In the genomic region with DNA sequence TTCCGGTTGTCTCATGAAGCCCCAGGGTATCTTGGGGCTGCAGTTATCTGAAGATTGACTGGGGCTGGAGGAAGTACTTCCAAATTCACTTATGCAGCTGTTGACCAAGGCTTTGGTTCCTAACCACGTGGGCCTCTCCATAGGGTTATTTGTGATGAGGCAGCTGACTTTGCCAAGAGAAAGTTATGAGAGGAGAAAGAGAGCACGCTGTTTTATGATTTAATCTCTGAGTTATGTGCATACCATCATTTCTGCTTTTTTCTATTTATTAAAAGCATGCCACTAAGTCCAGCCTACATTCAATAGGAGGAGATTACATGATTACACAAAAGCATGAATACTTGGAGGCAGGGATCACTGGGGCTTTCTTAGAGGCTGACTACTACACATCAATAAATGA, we compare ENCODE assay signal across 20 cellular contexts.
DNase-seq lines count a peak whose midpoint lies in the region; ATAC-seq and TF ChIP-seq lines count a peak whose summit lies in the region.
"Had no signal": no experiment of that assay in that cellular context is flagged by ENCODE, and none has a peak within 500 bp of the region (broad histone marks: within the 10 kb centered on the region; RNA-seq: fewer than 3 reads in every experiment).

No MANE protein-coding gene starts in this region.

- ATAC-seq in HG02588 (IDR thresholded peaks at IDR 0.05; ENCODE audit: unreplicated experiment), result no peak
- ATAC-seq in CD8-positive, alpha-beta T cell, result no peak
- ATAC-seq: activated naive CD4-positive, alpha-beta T cell treated with anti-CD3 and anti-CD28 coated beads, Interleukin-2, amount 50 U/mL, for 72 hours had no signal

- H3K27me3 Mint-ChIP-seq in mesothelial cell of epicardium (ENCODE audit: low read depth), result no peaks in the 10 kb centered on the region
- H3K27me3 Mint-ChIP-seq in CD8-positive, alpha-beta T cell (ENCODE audit: low read depth), result no peaks in the 10 kb centered on the region

- intact Hi-C loops in CD8-positive, alpha-beta T cell (cut with DNase I, micrococcal nuclease), result no loop called here

- H3K9me3 Mint-ChIP-seq in mesothelial cell of epicardium, result peaks cover 6% of the 10 kb centered on the region
- no peaks in the 10 kb centered on the region for H3K9me3 Mint-ChIP-seq in CD8-positive, alpha-beta T cell
- H3K9me3 Mint-ChIP-seq: activated naive CD4-positive, alpha-beta T cell treated with anti-CD3 and anti-CD28 coated beads, Interleukin-2, amount 50 U/mL, for 72 hours; CD8-positive, alpha-beta memory T cell had no signal

- H3K9me3 ChIP-seq in CD8-positive, alpha-beta T cell (ENCODE audit: low read length), result no peaks in the 10 kb centered on the region
- H3K9me3 ChIP-seq: tibial artery had no signal

- H3K4me3 Mint-ChIP-seq in mesothelial cell of epicardium, result no peak overlapping the region
- H3K4me3 Mint-ChIP-seq in CD8-positive, alpha-beta T cell, result no peak overlapping the region
- H3K4me3 Mint-ChIP-seq: CD8-positive, alpha-beta memory T cell; nephron progenitor cell had no signal

- no peaks in the 10 kb centered on the region for H3K36me3 ChIP-seq in BJ (ENCODE audit: control insufficient read depth, insufficient read depth, low read length)
- H3K36me3 ChIP-seq in CD8-positive, alpha-beta T cell (ENCODE audit: insufficient read depth, low read length), result no peaks in the 10 kb centered on the region
- H3K36me3 ChIP-seq: tibial artery had no signal

- POLR2A ChIA-PET in BJ (lab: Charles Lee), result no interaction called here
- POLR2A ChIA-PET in CD8-positive, alpha-beta T cell (lab: Charles Lee), result no interaction called here

- CTCF ChIA-PET in BJ (lab: Yijun Ruan, JAX), result interaction anchor here (0.5 to 2.1 kb wide), 4 partner anchors 10 to 358 kb away, joined by 3 to 8 read pairs (median 6); no protein-coding TSS in a partner anchor
- CTCF ChIA-PET in CD8-positive, alpha-beta T cell (lab: Charles Lee), result no interaction called here

- H3K36me3 Mint-ChIP-seq in mesothelial cell of epicardium, result no peaks in the 10 kb centered on the region
- no peaks in the 10 kb centered on the region for H3K36me3 Mint-ChIP-seq in CD8-positive, alpha-beta T cell
- H3K36me3 Mint-ChIP-seq: activated naive CD4-positive, alpha-beta T cell treated with anti-CD3 and anti-CD28 coated beads, Interleukin-2, amount 50 U/mL, for 72 hours; CD8-positive, alpha-beta memory T cell had no signal

- H3K27ac ChIP-seq in CD8-positive, alpha-beta T cell (ENCODE audit: low read depth, low read length), result no peak overlapping the region
- H3K27ac ChIP-seq: coronary artery, skin epidermis had no signal

- H3K27me3 ChIP-seq in BJ (ENCODE audit: control insufficient read depth, insufficient read depth, low read length), result 0 out of 2 replicates have a peak, but pooled peaks cover 2% of the 10 kb centered on the region
- H3K27me3 ChIP-seq in CD8-positive, alpha-beta T cell (ENCODE audit: insufficient read depth, low read length), result no peaks in the 10 kb centered on the region
- H3K27me3 ChIP-seq: tibial artery had no signal

- peaks cover 5% of the 10 kb centered on the region for H3K4me1 Mint-ChIP-seq in mesothelial cell of epicardium
- no peaks in the 10 kb centered on the region for H3K4me1 Mint-ChIP-seq in CD8-positive, alpha-beta T cell (ENCODE audit: low read depth)
- H3K4me1 Mint-ChIP-seq: CD8-positive, alpha-beta memory T cell had no signal

- H3K27ac Mint-ChIP-seq in mesothelial cell of epicardium, result no peak overlapping the region
- no peak overlapping the region for H3K27ac Mint-ChIP-seq in CD8-positive, alpha-beta T cell
- H3K27ac Mint-ChIP-seq: activated naive CD4-positive, alpha-beta T cell treated with anti-CD3 and anti-CD28 coated beads, Interleukin-2, amount 50 U/mL, for 72 hours; CD8-positive, alpha-beta memory T cell; nephron progenitor cell had no signal

- DNase-seq in BJ (ENCODE audit: low read depth), result peak; percentile 6
- peak; percentile 5 for DNase-seq in M059J (ENCODE audit: low read depth)
- peak; percentile 83 for DNase-seq in choroid plexus epithelial cell (ENCODE audit: low read depth)
- DNase-seq in iris pigment epithelial cell (ENCODE audit: low read depth), result peak; percentile 83
- DNase-seq in MV-4-11 (lab: John Stamatoyannopoulos, UW), result no peak
- no peak for DNase-seq in mesothelial cell of epicardium (ENCODE audit: low spot score in 2 of 2, unreplicated experiment in 2 of 2)
- no peak for DNase-seq in CD8-positive, alpha-beta T cell
- DNase-seq: CD8-positive, alpha-beta memory T cell; H7; NCI-H1417 treated with DMSO at 0.1 percent for 48 hours; NCI-H524 treated with DMSO at 0.1 percent for 48 hours; nephron progenitor cell; RPMI8226; stimulated activated naive CD4-positive, alpha-beta T cell treated with Interleukin-2 at 50 U/mL for 16 hours; SW 1271; tibial artery had no signal

- H3K4me3 ChIP-seq in BJ (ENCODE audit: low read depth, low read length), result no peak overlapping the region
- H3K4me3 ChIP-seq in choroid plexus epithelial cell (ENCODE audit: low read depth, low read length), result no peak overlapping the region
- no peak overlapping the region for H3K4me3 ChIP-seq in CD8-positive, alpha-beta T cell (ENCODE audit: low read depth, low read length)
- H3K4me3 ChIP-seq: coronary artery, skin epidermis, tibial artery had no signal

- TF ChIP-seq CTCF in BJ (IDR thresholded peaks at IDR 0.05; ENCODE audit: insufficient read depth, low read depth, low read length) (no peak), choroid plexus epithelial cell (conservative IDR thresholded peaks at IDR 0.05; ENCODE audit: low read depth, low read length) (no peak), mesothelial cell of epicardium (IDR thresholded peaks at IDR 0.05; ENCODE audit: unreplicated experiment) (no peak)
- TF ChIP-seq CTCF in CD8-positive, alpha-beta T cell (IDR thresholded peaks at IDR 0.05), result no peak

- H3K4me1 ChIP-seq in CD8-positive, alpha-beta T cell (ENCODE audit: insufficient read depth, low read length), result no peaks in the 10 kb centered on the region

Comparison
In these comparisons a context has a peak if more than half of its experiments do, and no peak if none do; other contexts are left out.
1. DNase-seq: peak in BJ (single experiment), M059J (single experiment), choroid plexus epithelial cell (single experiment) and iris pigment epithelial cell (single experiment); none in MV-4-11 (single experiment), mesothelial cell of epicardium (0 of 2) and CD8-positive, alpha-beta T cell (0 of 7).